Comparison of ENCODE assay signal across 15 cellular contexts in genomic region chr3:59128685-59129084, GRCh38.
A peak's percentile ranks its signal among the peaks of the same experiment; 100 is the strongest.
DNase-seq lines count a peak whose midpoint lies in the region; TF ChIP-seq lines count a peak whose summit lies in the region.
"Had no signal": no experiment of that assay in that cellular context is flagged by ENCODE, and none has a peak within 500 bp of the region (broad histone marks: within the 10 kb centered on the region; RNA-seq: fewer than 3 reads in every experiment).

No MANE protein-coding gene starts in this region.

- H3F3A ChIP-seq in smooth muscle cell (ENCODE audit: low read depth): peaks cover 10% of the 10 kb centered on the region

- H3K27me3 Mint-ChIP-seq in brain: no peaks in the 10 kb centered on the region

- H3K9me2 ChIP-seq in OCI-LY7 (ENCODE audit: insufficient read depth, low read length): no peaks in the 10 kb centered on the region

- H3K4me2 ChIP-seq in smooth muscle cell: no peak overlapping the region
- no peak overlapping the region for H3K4me2 ChIP-seq in OCI-LY7 (ENCODE audit: low read length)

- peaks cover 42% of the 10 kb centered on the region for H3K4me1 Mint-ChIP-seq in brain

- peaks cover 0 to 3% (median 0%) of the 10 kb centered on the region in 5 experiments for H3K9me3 Mint-ChIP-seq in brain
- H3K9me3 Mint-ChIP-seq: CD8-positive, alpha-beta T cell had no signal

- H3K4me3 Mint-ChIP-seq in brain: peak overlapping the region in 1 of 5 experiments; percentile 19
- H3K4me3 Mint-ChIP-seq: CD8-positive, alpha-beta T cell had no signal

- H3K36me3 ChIP-seq in HUES6 (ENCODE audit: control insufficient read depth, insufficient read depth, low read length): no peaks in the 10 kb centered on the region
- no peaks in the 10 kb centered on the region for H3K36me3 ChIP-seq in iPS-20b (ENCODE audit: insufficient read depth, low read depth, low read length)
- no peaks in the 10 kb centered on the region for H3K36me3 ChIP-seq in smooth muscle cell (ENCODE audit: low read depth)
- H3K36me3 ChIP-seq in OCI-LY7 (ENCODE audit: insufficient read depth, low read length): no peaks in the 10 kb centered on the region
- H3K36me3 ChIP-seq: BE2C had no signal

- H3K27ac ChIP-seq in HUES6 (ENCODE audit: low read depth, low read length): peak overlapping the region; percentile 89
- peak overlapping the region; percentile 66 for H3K27ac ChIP-seq in iPS-20b (ENCODE audit: low read length)
- no peak overlapping the region for H3K27ac ChIP-seq in smooth muscle cell (ENCODE audit: low read depth)
- no peak overlapping the region for H3K27ac ChIP-seq in OCI-LY7 (ENCODE audit: low read depth, low read length, poor library complexity, severe bottlenecking)
- no peak overlapping the region for H3K27ac ChIP-seq in substantia nigra (ENCODE audit: low read depth, low read length, poor library complexity, severe bottlenecking)

- H3K9me3 ChIP-seq in HUES6 (ENCODE audit: control insufficient read depth, insufficient read depth, low read depth, low read length): no peaks in the 10 kb centered on the region
- no peaks in the 10 kb centered on the region for H3K9me3 ChIP-seq in iPS-20b (ENCODE audit: insufficient read depth, low read depth, low read length)
- no peaks in the 10 kb centered on the region for H3K9me3 ChIP-seq in smooth muscle cell (replicated peaks; ENCODE audit: low read depth)
- H3K9me3 ChIP-seq in OCI-LY7 (ENCODE audit: low read length): no peaks in the 10 kb centered on the region
- H3K9me3 ChIP-seq: BE2C had no signal

- H3K4me1 ChIP-seq in HUES6 (ENCODE audit: control insufficient read depth, insufficient read depth, low read length) (peaks cover 22% of the 10 kb centered on the region), iPS-20b (ENCODE audit: insufficient read depth, low read length) (peaks cover 23% of the 10 kb centered on the region; the same call in 1 of the 2 replicates), smooth muscle cell (ENCODE audit: low read depth) (peaks cover 16% of the 10 kb centered on the region), OCI-LY7 (ENCODE audit: insufficient read depth, low read length, poor library complexity, severe bottlenecking) (no peaks in the 10 kb centered on the region)

- BruUV-seq in OCI-LY7 (replicated peaks; lab: Mats Ljungman, UMichigan): no TSS peak

- peak overlapping the region; percentile 45 for H3K9ac ChIP-seq in HUES6 (ENCODE audit: low read length)
- peak overlapping the region; percentile 40; the same call in 1 of the 2 replicates for H3K9ac ChIP-seq in iPS-20b (ENCODE audit: low read depth, low read length)
- no peak overlapping the region for H3K9ac ChIP-seq in smooth muscle cell (ENCODE audit: low read depth)

- no peaks in the 10 kb centered on the region for H4K20me1 ChIP-seq in smooth muscle cell (ENCODE audit: low read depth)
- no peaks in the 10 kb centered on the region for H4K20me1 ChIP-seq in OCI-LY7 (ENCODE audit: insufficient read depth, low read length)

- WGBS in smooth muscle cell (ENCODE audit: low lambda C conversion rate): 62% methylated on average over 3 of the region's 3 CpGs

- CTCF ChIA-PET in OCI-LY7 (lab: Charles Lee; ENCODE audit: unreplicated experiment): no interaction called here

- no peak overlapping the region for H3K4me3 ChIP-seq in HUES6 (ENCODE audit: low read depth, low read length)
- H3K4me3 ChIP-seq in iPS-20b (ENCODE audit: low read length): peak overlapping the region; percentile 49
- no peak overlapping the region for H3K4me3 ChIP-seq in smooth muscle cell
- H3K4me3 ChIP-seq in OCI-LY7 (ENCODE audit: low read depth, low read length, poor library complexity, severe bottlenecking): no peak overlapping the region

- POLR2A ChIA-PET in OCI-LY7 (lab: Charles Lee): no interaction called here

- H3K79me2 ChIP-seq in smooth muscle cell (ENCODE audit: low read depth) (no peaks in the 10 kb centered on the region), OCI-LY7 (ENCODE audit: insufficient read depth, low read depth, low read length) (no peaks in the 10 kb centered on the region)

- TF ChIP-seq CTCF in brain (conservative IDR thresholded peaks at IDR 0.05) (no peak), smooth muscle cell (IDR thresholded peaks at IDR 0.05; ENCODE audit: borderline replicate concordance, insufficient read depth, poor library complexity, severe bottlenecking) (no peak), OCI-LY7 (conservative IDR thresholded peaks at IDR 0.05; ENCODE audit: low read length) (no peak)

- H3K36me3 Mint-ChIP-seq in brain: no peaks in the 10 kb centered on the region
- H3K36me3 Mint-ChIP-seq: CD8-positive, alpha-beta T cell had no signal

- H2AFZ ChIP-seq in smooth muscle cell (ENCODE audit: low read depth): peak overlapping the region; percentile 3
- H2AFZ ChIP-seq in OCI-LY7 (ENCODE audit: low read length): no peak overlapping the region

- intact Hi-C loops in OCI-LY7 (cut with micrococcal nuclease; ENCODE audit: unreplicated experiment): no loop called here

- DNase-seq in smooth muscle cell (lab: John Stamatoyannopoulos, UW; ENCODE audit: unreplicated experiment) (no peak), GF-D8 (lab: John Stamatoyannopoulos, UW) (no peak), OCI-LY7 (ENCODE audit: low spot score) (no peak), substantia nigra (lab: John Stamatoyannopoulos, UW) (no peak)
- DNase-seq: BE2C; CD8-positive, alpha-beta T cell; DMS 273 treated with DMSO at 0.1 percent for 48 hours; KG1; NCI-H1092; NCI-H1694 treated with DMSO at 0.1 percent for 48 hours; NCI-H446; RPMI8226 had no signal

- H3K27me3 ChIP-seq in HUES6 (ENCODE audit: control insufficient read depth, insufficient read depth, low read length) (no peaks in the 10 kb centered on the region), iPS-20b (ENCODE audit: insufficient read depth, low read length) (no peaks in the 10 kb centered on the region), smooth muscle cell (ENCODE audit: low read depth) (no peaks in the 10 kb centered on the region)
- H3K27me3 ChIP-seq: BE2C had no signal

- H3K27ac Mint-ChIP-seq in brain: peak overlapping the region in 3 of 5 experiments; percentile 15 to 74 (median 60)
- H3K27ac Mint-ChIP-seq: CD8-positive, alpha-beta T cell had no signal

Comparison
In these comparisons a context has a peak if more than half of its experiments do, and no peak if none do; other contexts are left out.
1. H3K27ac ChIP-seq: peak in HUES6 (single experiment) and iPS-20b (single experiment); none in smooth muscle cell (single experiment), OCI-LY7 (single experiment) and substantia nigra (single experiment).